ENCODE assay signal across 1 cellular context in the genomic region with DNA sequence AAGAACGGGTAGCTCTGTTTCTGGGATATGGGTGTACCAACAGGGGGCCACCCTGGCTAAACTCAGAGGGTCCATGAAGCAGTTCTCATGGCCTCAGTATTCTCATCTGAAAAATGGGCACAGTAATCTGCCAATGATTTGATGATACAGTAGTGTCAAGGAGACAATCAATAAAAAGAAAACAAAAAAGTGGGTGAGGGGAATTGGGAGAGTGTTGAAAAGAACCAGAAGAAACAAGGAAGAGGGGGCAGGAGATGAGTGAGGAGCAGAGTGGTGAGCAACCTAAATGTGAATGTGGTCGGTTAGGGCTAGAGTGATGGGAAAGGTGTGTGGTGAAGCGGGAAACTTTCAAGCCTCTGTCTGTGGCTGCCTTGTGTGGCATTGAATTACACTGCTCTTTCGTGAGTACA.
TF ChIP-seq lines count a peak whose summit lies in the region.

No MANE protein-coding gene starts in this region.

TF ChIP-seq in GM23338, 12 proteins besides CTCF, POLR2A, EP300 and RAD21:
- TF ChIP-seq CREB1 (CRISPR knock-in tag; IDR thresholded peaks at IDR 0.05; ENCODE audit: low read depth), result no peak
- TF ChIP-seq, protein P1, sequence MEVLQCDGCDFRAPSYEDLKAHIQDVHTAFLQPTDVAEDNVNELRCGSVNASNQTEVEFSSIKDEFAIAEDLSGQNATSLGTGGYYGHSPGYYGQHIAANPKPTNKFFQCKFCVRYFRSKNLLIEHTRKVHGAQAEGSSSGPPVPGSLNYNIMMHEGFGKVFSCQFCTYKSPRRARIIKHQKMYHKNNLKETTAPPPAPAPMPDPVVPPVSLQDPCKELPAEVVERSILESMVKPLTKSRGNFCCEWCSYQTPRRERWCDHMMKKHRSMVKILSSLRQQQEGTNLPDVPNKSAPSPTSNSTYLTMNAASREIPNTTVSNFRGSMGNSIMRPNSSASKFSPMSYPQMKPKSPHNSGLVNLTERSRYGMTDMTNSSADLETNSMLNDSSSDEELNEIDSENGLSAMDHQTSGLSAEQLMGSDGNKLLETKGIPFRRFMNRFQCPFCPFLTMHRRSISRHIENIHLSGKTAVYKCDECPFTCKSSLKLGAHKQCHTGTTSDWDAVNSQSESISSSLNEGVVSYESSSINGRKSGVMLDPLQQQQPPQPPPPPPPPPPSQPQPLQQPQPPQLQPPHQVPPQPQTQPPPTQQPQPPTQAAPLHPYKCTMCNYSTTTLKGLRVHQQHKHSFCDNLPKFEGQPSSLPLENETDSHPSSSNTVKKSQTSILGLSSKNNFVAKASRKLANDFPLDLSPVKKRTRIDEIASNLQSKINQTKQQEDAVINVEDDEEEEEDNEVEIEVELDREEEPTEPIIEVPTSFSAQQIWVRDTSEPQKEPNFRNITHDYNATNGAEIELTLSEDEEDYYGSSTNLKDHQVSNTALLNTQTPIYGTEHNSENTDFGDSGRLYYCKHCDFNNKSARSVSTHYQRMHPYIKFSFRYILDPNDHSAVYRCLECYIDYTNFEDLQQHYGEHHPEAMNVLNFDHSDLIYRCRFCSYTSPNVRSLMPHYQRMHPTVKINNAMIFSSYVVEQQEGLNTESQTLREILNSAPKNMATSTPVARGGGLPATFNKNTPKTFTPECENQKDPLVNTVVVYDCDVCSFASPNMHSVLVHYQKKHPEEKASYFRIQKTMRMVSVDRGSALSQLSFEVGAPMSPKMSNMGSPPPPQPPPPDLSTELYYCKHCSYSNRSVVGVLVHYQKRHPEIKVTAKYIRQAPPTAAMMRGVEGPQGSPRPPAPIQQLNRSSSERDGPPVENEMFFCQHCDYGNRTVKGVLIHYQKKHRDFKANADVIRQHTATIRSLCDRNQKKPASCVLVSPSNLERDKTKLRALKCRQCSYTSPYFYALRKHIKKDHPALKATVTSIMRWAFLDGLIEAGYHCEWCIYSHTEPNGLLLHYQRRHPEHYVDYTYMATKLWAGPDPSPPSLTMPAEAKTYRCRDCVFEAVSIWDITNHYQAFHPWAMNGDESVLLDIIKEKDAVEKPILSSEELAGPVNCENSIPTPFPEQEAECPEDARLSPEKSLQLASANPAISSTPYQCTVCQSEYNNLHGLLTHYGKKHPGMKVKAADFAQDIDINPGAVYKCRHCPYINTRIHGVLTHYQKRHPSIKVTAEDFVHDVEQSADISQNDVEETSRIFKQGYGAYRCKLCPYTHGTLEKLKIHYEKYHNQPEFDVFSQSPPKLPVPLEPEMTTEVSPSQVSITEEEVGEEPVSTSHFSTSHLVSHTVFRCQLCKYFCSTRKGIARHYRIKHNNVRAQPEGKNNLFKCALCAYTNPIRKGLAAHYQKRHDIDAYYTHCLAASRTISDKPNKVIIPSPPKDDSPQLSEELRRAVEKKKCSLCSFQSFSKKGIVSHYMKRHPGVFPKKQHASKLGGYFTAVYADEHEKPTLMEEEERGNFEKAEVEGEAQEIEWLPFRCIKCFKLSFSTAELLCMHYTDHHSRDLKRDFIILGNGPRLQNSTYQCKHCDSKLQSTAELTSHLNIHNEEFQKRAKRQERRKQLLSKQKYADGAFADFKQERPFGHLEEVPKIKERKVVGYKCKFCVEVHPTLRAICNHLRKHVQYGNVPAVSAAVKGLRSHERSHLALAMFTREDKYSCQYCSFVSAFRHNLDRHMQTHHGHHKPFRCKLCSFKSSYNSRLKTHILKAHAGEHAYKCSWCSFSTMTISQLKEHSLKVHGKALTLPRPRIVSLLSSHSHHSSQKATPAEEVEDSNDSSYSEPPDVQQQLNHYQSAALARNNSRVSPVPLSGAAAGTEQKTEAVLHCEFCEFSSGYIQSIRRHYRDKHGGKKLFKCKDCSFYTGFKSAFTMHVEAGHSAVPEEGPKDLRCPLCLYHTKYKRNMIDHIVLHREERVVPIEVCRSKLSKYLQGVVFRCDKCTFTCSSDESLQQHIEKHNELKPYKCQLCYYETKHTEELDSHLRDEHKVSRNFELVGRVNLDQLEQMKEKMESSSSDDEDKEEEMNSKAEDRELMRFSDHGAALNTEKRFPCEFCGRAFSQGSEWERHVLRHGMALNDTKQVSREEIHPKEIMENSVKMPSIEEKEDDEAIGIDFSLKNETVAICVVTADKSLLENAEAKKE (CRISPR knock-in tag; IDR thresholded peaks at IDR 0.05), result no peak
- TF ChIP-seq, protein P2, sequence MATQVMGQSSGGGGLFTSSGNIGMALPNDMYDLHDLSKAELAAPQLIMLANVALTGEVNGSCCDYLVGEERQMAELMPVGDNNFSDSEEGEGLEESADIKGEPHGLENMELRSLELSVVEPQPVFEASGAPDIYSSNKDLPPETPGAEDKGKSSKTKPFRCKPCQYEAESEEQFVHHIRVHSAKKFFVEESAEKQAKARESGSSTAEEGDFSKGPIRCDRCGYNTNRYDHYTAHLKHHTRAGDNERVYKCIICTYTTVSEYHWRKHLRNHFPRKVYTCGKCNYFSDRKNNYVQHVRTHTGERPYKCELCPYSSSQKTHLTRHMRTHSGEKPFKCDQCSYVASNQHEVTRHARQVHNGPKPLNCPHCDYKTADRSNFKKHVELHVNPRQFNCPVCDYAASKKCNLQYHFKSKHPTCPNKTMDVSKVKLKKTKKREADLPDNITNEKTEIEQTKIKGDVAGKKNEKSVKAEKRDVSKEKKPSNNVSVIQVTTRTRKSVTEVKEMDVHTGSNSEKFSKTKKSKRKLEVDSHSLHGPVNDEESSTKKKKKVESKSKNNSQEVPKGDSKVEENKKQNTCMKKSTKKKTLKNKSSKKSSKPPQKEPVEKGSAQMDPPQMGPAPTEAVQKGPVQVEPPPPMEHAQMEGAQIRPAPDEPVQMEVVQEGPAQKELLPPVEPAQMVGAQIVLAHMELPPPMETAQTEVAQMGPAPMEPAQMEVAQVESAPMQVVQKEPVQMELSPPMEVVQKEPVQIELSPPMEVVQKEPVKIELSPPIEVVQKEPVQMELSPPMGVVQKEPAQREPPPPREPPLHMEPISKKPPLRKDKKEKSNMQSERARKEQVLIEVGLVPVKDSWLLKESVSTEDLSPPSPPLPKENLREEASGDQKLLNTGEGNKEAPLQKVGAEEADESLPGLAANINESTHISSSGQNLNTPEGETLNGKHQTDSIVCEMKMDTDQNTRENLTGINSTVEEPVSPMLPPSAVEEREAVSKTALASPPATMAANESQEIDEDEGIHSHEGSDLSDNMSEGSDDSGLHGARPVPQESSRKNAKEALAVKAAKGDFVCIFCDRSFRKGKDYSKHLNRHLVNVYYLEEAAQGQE (IDR thresholded peaks at IDR 0.05; ENCODE audit: unreplicated experiment), result no peak
- no peak for TF ChIP-seq STAT1 (IDR thresholded peaks at IDR 0.05; ENCODE audit: unreplicated experiment)
- TF ChIP-seq EZH2phosphoT487 (IDR thresholded peaks at IDR 0.05; ENCODE audit: unreplicated experiment), result no peak
- no peak for TF ChIP-seq POLR2AphosphoS5 (IDR thresholded peaks at IDR 0.05; ENCODE audit: low read depth)
- no peak for TF ChIP-seq ZNF114 (CRISPR knock-in tag; IDR thresholded peaks at IDR 0.05)
- TF ChIP-seq, protein P3, sequence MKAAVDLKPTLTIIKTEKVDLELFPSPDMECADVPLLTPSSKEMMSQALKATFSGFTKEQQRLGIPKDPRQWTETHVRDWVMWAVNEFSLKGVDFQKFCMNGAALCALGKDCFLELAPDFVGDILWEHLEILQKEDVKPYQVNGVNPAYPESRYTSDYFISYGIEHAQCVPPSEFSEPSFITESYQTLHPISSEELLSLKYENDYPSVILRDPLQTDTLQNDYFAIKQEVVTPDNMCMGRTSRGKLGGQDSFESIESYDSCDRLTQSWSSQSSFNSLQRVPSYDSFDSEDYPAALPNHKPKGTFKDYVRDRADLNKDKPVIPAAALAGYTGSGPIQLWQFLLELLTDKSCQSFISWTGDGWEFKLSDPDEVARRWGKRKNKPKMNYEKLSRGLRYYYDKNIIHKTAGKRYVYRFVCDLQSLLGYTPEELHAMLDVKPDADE (IDR thresholded peaks at IDR 0.05), result no peak
- TF ChIP-seq EZH2 (IDR thresholded peaks at IDR 0.05; ENCODE audit: low read depth, unreplicated experiment), result no peak
- no peak for TF ChIP-seq NANOG (IDR thresholded peaks at IDR 0.05; ENCODE audit: borderline replicate concordance)
- TF ChIP-seq JUNB (IDR thresholded peaks at IDR 0.05; ENCODE audit: unreplicated experiment), result no peak
- no peak for TF ChIP-seq ZNF331 (CRISPR knock-in tag; IDR thresholded peaks at IDR 0.05; ENCODE audit: low read depth)
TF ChIP-seq in GM23338: peak in this region for 0.
